In genomic region chr6:138988469-138988834, GRCh38 we compare ENCODE assay signal across 8 cellular contexts. TPM values are rescaled to one million over a fixed set of nuclear protein-coding genes. Genes with fewer than 3 reads are reported as not detected.
DNase-seq lines count a peak whose midpoint lies in the region; ATAC-seq, FAIRE-seq and TF ChIP-seq lines count a peak whose summit lies in the region.

No MANE protein-coding gene starts in this region.

- H3K36me3 Mint-ChIP-seq in activated CD4-positive, alpha-beta memory T cell treated with anti-CD3 and anti-CD28 coated beads, Interleukin-2, amount 10 ng/mL, durations not matched to agents 7 days and 5 days (ENCODE audit: low read depth), result no peaks in the 10 kb centered on the region

- peak overlapping the region; percentile 94 for H3K9ac ChIP-seq in keratinocyte (ENCODE audit: control insufficient read depth, extremely low read depth, insufficient read depth, low read length)

- H4K20me1 ChIP-seq in keratinocyte (ENCODE audit: control insufficient read depth, extremely low read depth, insufficient read depth, low read length), result peaks cover 2% of the 10 kb centered on the region

- intact Hi-C loops in A673 (cut with micrococcal nuclease; ENCODE audit: unreplicated experiment), result loop anchor here (1.0 to 10.0 kb wide), 2 partner anchors 172 to 376 kb away; no protein-coding TSS in a partner anchor

- in situ Hi-C loops in KBM-7 (cut with MboI; ENCODE audit: low pct_unique_long_range_greater_than_20kb, low sequenced_read_pairs), result no loop called here

- dilution Hi-C loops in keratinocyte (cut with MboI; ENCODE audit: extremely low pct_ligation_motif_present, low sequenced_read_pairs), result no loop called here

- no peaks in the 10 kb centered on the region for H3K36me3 ChIP-seq in A673 (ENCODE audit: insufficient read depth, low read length, poor library complexity, severe bottlenecking)
- no peaks in the 10 kb centered on the region for H3K36me3 ChIP-seq in keratinocyte (ENCODE audit: control insufficient read depth in 2 of 2, extremely low read depth in 1 of 2, insufficient read depth in 2 of 2, low read length in 2 of 2)

- POLR2A ChIA-PET in A673 (lab: Charles Lee; ENCODE audit: low non-redundant PET), result no interaction called here
- POLR2A ChIA-PET in activated CD4-positive, alpha-beta memory T cell treated with anti-CD3 and anti-CD28 coated beads, Interleukin-2, amount 10 ng/mL, durations not matched to agents 7 days and 5 days (lab: Charles Lee), result interaction anchor here (0.8 to 3.6 kb wide), 6 partner anchors 37 to 386 kb away, joined by 3 to 24 read pairs (median 10); partner anchors contain the start of genes ABRACL and CITED2

- no TSS peak for BruUV-seq in A673 (replicated peaks; lab: Mats Ljungman, UMichigan)

- peak overlapping the region; percentile 97 for H2AFZ ChIP-seq in keratinocyte (ENCODE audit: control insufficient read depth, low read length)

- no peak for DNase-seq in A673 (ENCODE audit: low spot score)
- no peak for DNase-seq in activated CD4-positive, alpha-beta memory T cell treated with anti-CD3 and anti-CD28 coated beads, Interleukin-2, amount 10 ng/mL, durations not matched to agents 7 days and 5 days
- no peak for DNase-seq in keratinocyte (ENCODE audit: low read depth, low spot score)
- no peak for DNase-seq in stimulated activated CD4-positive, alpha-beta T cell treated with anti-CD3 and anti-CD28 coated beads, Interleukin-2, amount 100 ng/mL, for 24 hours
- no peak for DNase-seq in KBM-7

- CTCF ChIA-PET in A673 (lab: Charles Lee), result interaction anchor here (0.6 kb wide), 1 partner anchor 1531 kb away, joined by 3 read pairs; no protein-coding TSS in a partner anchor
- CTCF ChIA-PET in activated CD4-positive, alpha-beta memory T cell treated with anti-CD3 and anti-CD28 coated beads, Interleukin-2, amount 10 ng/mL, durations not matched to agents 7 days and 5 days (lab: Charles Lee), result interaction anchor here (0.7 to 2.0 kb wide), 14 partner anchors 12 to 184 kb away, joined by 3 to 8 read pairs (median 4); no protein-coding TSS in a partner anchor

- H3K9me3 ChIP-seq in A673 (ENCODE audit: low read depth, low read length, poor library complexity, severe bottlenecking) (no peaks in the 10 kb centered on the region), keratinocyte (ENCODE audit: control insufficient read depth, low read depth, low read length) (no peaks in the 10 kb centered on the region)

- H3K27me3 Mint-ChIP-seq in activated CD4-positive, alpha-beta memory T cell treated with anti-CD3 and anti-CD28 coated beads, Interleukin-2, amount 10 ng/mL, durations not matched to agents 7 days and 5 days, result peaks cover 2% of the 10 kb centered on the region

- peaks cover 45% of the 10 kb centered on the region for H3K79me2 ChIP-seq in keratinocyte (ENCODE audit: control insufficient read depth, insufficient read depth, low read length)

- no peaks in the 10 kb centered on the region for H3K9me3 Mint-ChIP-seq in activated CD4-positive, alpha-beta memory T cell treated with anti-CD3 and anti-CD28 coated beads, Interleukin-2, amount 10 ng/mL, durations not matched to agents 7 days and 5 days

- H3K4me2 ChIP-seq in keratinocyte (ENCODE audit: control insufficient read depth, extremely low read depth, insufficient read depth, low read depth, low read length), result peak overlapping the region; percentile 94

- H3K4me1 Mint-ChIP-seq in activated CD4-positive, alpha-beta memory T cell treated with anti-CD3 and anti-CD28 coated beads, Interleukin-2, amount 10 ng/mL, durations not matched to agents 7 days and 5 days, result peaks cover 7% of the 10 kb centered on the region

- peak overlapping the region; percentile 91 for H3K27ac ChIP-seq in A673 (ENCODE audit: low read depth, low read length, poor library complexity, severe bottlenecking)
- peak overlapping the region; percentile 81 for H3K27ac ChIP-seq in keratinocyte (ENCODE audit: control insufficient read depth, insufficient read depth, low read length)
- peak overlapping the region; percentile 40 for H3K27ac ChIP-seq in temporal lobe (ENCODE audit: low read depth, low read length)

- H3K4me3 ChIP-seq in A673 (ENCODE audit: low read depth, low read length, poor library complexity, severe bottlenecking), result peak overlapping the region; percentile 72
- peak overlapping the region; percentile 81 to 95 (median 92) for H3K4me3 ChIP-seq in keratinocyte (ENCODE audit: control insufficient read depth in 2 of 3, extremely low read depth in 1 of 3, insufficient read depth in 2 of 3, low read depth in 1 of 3, low read length in 3 of 3)

- H3K27me3 ChIP-seq in A673 (replicated peaks; ENCODE audit: insufficient read depth, low read depth, low read length, poor library complexity), result no peaks in the 10 kb centered on the region
- no peaks in the 10 kb centered on the region for H3K27me3 ChIP-seq in keratinocyte (ENCODE audit: control insufficient read depth, extremely low read depth, insufficient read depth, low read length)

- FAIRE-seq in keratinocyte (lab: Jason Lieb, UNC), result no peak

- TF ChIP-seq CTCF in A673 (conservative IDR thresholded peaks at IDR 0.05; ENCODE audit: low read depth, low read length) (no peak), keratinocyte (optimal IDR thresholded peaks at IDR 0.05 in 1 of 3, IDR thresholded peaks at IDR 0.05 in 1 of 3, conservative IDR thresholded peaks at IDR 0.05 in 1 of 3; ENCODE audit: extremely low read depth in 1 of 3, insufficient read depth in 2 of 3, low read length in 3 of 3) (no peak)

- peak overlapping the region; percentile 88 for H3K4me3 Mint-ChIP-seq in activated CD4-positive, alpha-beta memory T cell treated with anti-CD3 and anti-CD28 coated beads, Interleukin-2, amount 10 ng/mL, durations not matched to agents 7 days and 5 days

- ATAC-seq in GM18870 (IDR thresholded peaks at IDR 0.05; ENCODE audit: unreplicated experiment) (peak; percentile 25), HG03280 (IDR thresholded peaks at IDR 0.05; ENCODE audit: unreplicated experiment) (peak; percentile 9)

- H3K9me1 ChIP-seq in keratinocyte (ENCODE audit: control insufficient read depth, extremely low read depth, insufficient read depth, low read length), result peaks cover under 1% of the 10 kb centered on the region

- H3K27ac Mint-ChIP-seq in activated CD4-positive, alpha-beta memory T cell treated with anti-CD3 and anti-CD28 coated beads, Interleukin-2, amount 10 ng/mL, durations not matched to agents 7 days and 5 days, result peak overlapping the region; percentile 88

- H3K4me1 ChIP-seq in A673 (ENCODE audit: insufficient read depth, low read length, poor library complexity, severe bottlenecking), result peaks cover 13% of the 10 kb centered on the region
- peaks cover 28% of the 10 kb centered on the region for H3K4me1 ChIP-seq in keratinocyte (ENCODE audit: control insufficient read depth, extremely low read depth, insufficient read depth, low read length)

RNA-seq across cellular contexts. Expression of gene REPS1, which starts 0.4 kb away (rescaled TPM):
- total RNA-seq in A673 (2021), result 63.4 and 64.9 TPM in 2 replicates
- 10 to 100 TPM; 41.9 to 45.6 TPM for total RNA-seq in activated CD4-positive, alpha-beta memory T cell treated with anti-CD3 and anti-CD28 coated beads, Interleukin-2, amount 10 ng/mL, durations not matched to agents 7 days and 5 days
- 42.9 to 61.3 TPM (median 55.0 TPM) in 3 replicates for polyA plus RNA-seq in keratinocyte
- polyA plus RNA-seq in keratinocyte (2011; ENCODE audit: low read depth), result 66.3 TPM
- polyA plus RNA-seq in keratinocyte (2011; cell fraction: cytosol; rRNA removed), result 36.5 and 64.8 TPM in 2 replicates
- polyA plus RNA-seq in keratinocyte (2011; cell fraction: nucleus; rRNA removed), result 56.1 and 60.5 TPM in 2 replicates
- polyA plus RNA-seq in keratinocyte (2012; ENCODE audit: low replicate concordance), result 35.5 and 49.1 TPM in 2 replicates
- 35.4 to 79.6 TPM (median 63.7 TPM) in 3 replicates for polyA minus RNA-seq in keratinocyte
- 42.8 TPM for polyA minus RNA-seq in keratinocyte (2011; cell fraction: cytosol; rRNA and poly(A)+ RNA removed)
- 42.2 and 78.7 TPM in 2 replicates for polyA minus RNA-seq in keratinocyte (2011; cell fraction: nucleus; rRNA and poly(A)+ RNA removed)
- 72.5 TPM for total RNA-seq in temporal lobe

RNA-seq across cellular contexts. Expression of gene ABRACL, which starts 40.1 kb away (rescaled TPM):
- 65.9 and 98.5 TPM in 2 replicates for total RNA-seq in A673 (2021)
- total RNA-seq in activated CD4-positive, alpha-beta memory T cell treated with anti-CD3 and anti-CD28 coated beads, Interleukin-2, amount 10 ng/mL, durations not matched to agents 7 days and 5 days, result 100 to 1,000 TPM; 174 to 176 TPM
- polyA plus RNA-seq in keratinocyte, result 56.1 to 120 TPM (median 119 TPM) in 3 replicates
- polyA plus RNA-seq in keratinocyte (2011; ENCODE audit: low read depth), result 59.8 TPM
- polyA plus RNA-seq in keratinocyte (2011; cell fraction: cytosol; rRNA removed), result 109 and 128 TPM in 2 replicates
- polyA plus RNA-seq in keratinocyte (2011; cell fraction: nucleus; rRNA removed), result 45.3 and 66.7 TPM in 2 replicates
- polyA plus RNA-seq in keratinocyte (2012; ENCODE audit: low replicate concordance), result 86.8 and 108 TPM in 2 replicates
- polyA minus RNA-seq in keratinocyte, result 3.4 to 30.3 TPM (median 17.3 TPM) in 3 replicates
- 31.1 TPM for polyA minus RNA-seq in keratinocyte (2011; cell fraction: cytosol; rRNA and poly(A)+ RNA removed)
- 11.5 and 13.3 TPM in 2 replicates for polyA minus RNA-seq in keratinocyte (2011; cell fraction: nucleus; rRNA and poly(A)+ RNA removed)
- total RNA-seq in temporal lobe, result 22.4 TPM

Comparison
In these comparisons a context has a peak if more than half of its experiments do, and no peak if none do; other contexts are left out.
1. H3K27ac ChIP-seq: peak in every context shown above with its lines; median percentile 91 in A673; 81 in keratinocyte; 40 in temporal lobe.